Comparison of ENCODE assay signal across 8 cellular contexts in the genomic region with DNA sequence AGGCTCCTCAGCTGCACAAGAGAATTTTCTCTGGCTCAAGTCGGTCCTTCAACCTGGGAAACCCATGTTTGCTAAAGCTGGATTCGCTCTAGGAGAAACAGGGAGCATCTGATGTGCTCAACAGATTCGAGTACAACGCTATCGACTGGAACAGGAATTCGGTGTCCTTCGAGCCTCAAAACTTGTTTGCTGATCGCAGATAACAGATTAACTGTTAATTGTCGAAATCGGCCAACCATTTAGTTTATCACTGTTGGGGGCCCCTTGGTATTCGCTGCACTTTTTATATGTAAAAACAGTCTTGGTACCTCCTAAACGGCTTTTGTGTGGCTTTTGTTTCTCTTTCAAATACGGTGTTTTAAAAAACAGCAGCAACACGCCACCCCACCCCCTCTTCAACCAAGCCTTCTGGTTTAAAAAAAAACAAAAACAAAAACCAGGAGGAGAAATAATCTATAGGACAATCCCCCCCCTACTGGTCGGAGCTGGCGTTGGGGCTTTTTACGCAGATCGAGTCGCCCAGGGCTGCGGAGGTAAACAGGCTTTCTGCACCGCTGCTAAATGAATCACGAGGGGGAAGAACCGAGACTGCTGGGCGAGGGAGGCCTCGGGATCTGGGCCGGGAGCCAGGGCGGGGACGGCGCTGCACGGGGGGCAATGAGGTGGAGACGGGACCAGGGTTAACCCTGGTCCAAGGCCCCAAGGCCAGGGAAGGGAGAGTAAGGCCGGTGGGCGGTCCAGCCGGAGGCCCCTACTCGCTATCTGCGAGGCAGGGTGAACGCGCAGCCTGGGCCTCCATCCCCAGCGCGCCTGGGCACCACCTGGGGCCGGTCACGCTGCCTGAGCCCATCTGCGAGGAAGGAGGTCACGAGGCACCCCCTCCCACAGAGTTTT.
DNase-seq lines count a peak whose midpoint lies in the region; ATAC-seq and TF ChIP-seq lines count a peak whose summit lies in the region.

No MANE protein-coding gene starts in this region.

- DNase-seq in AG10803 (ENCODE audit: low read depth), result peak; percentile 49
- DNase-seq in HuH-7 (ENCODE audit: low spot score), result peak; percentile 82
- DNase-seq in RPMI8226, result peak; percentile 67
- DNase-seq in activated T-helper 2 cell treated with anti-CD3 and anti-CD28 coated beads, Interferon-gamma antibody, Interleukin-2, Interleukin-4, amounts not matched to agents 10 μg/mL and 5 μg/mL and 100 μg/mL, durations not matched to agents 14 hours and 24 hours and 36 hours (ENCODE audit: low spot score), result peak; percentile 80
- DNase-seq in heart left ventricle, result peak in 4 of 5 donors; percentile 34 to 75 (median 46)
- DNase-seq in stimulated activated CD4-positive, alpha-beta T cell treated with anti-CD3 and anti-CD28 coated beads, Interleukin-12 subunit alpha, Interleukin-12 subunit beta, amount 100 ng/mL, for 4 hours, result peak; percentile 62
- DNase-seq in substantia nigra (lab: John Stamatoyannopoulos, UW), result no peak

- peaks cover 10% of the 10 kb centered on the region for H3K36me3 Mint-ChIP-seq in activated T-helper 2 cell treated with anti-CD3 and anti-CD28 coated beads, Interferon-gamma antibody, Interleukin-2, Interleukin-4, amounts not matched to agents 10 μg/mL and 5 μg/mL and 100 μg/mL, durations not matched to agents 14 hours and 24 hours and 36 hours (ENCODE audit: low read depth)

- no peak for TF ChIP-seq POLR2A in heart left ventricle (IDR thresholded peaks at IDR 0.05)

- TF ChIP-seq CTCF in AG10803 (conservative IDR thresholded peaks at IDR 0.05; ENCODE audit: low read length) (peak; percentile 37), heart left ventricle (IDR thresholded peaks at IDR 0.05) (peak in 8 of 12 donors; percentile 15 to 35 (median 23))

- no peaks in the 10 kb centered on the region for H3K27me3 Mint-ChIP-seq in activated T-helper 2 cell treated with anti-CD3 and anti-CD28 coated beads, Interferon-gamma antibody, Interleukin-2, Interleukin-4, amounts not matched to agents 10 μg/mL and 5 μg/mL and 100 μg/mL, durations not matched to agents 14 hours and 24 hours and 36 hours (ENCODE audit: low read depth)

- intact Hi-C loops in activated T-helper 2 cell treated with anti-CD3 and anti-CD28 coated beads, Interferon-gamma antibody, Interleukin-2, Interleukin-4, amounts not matched to agents 10 μg/mL and 5 μg/mL and 100 μg/mL, durations not matched to agents 14 hours and 24 hours and 36 hours (cut with micrococcal nuclease), result loop anchor here (5.0 to 10.0 kb wide), 9 partner anchors 108 to 1362 kb away; no protein-coding TSS in a partner anchor
- intact Hi-C loops in heart left ventricle (cut with DNase I), result loop anchor here in 7 of 10 donors (5.0 to 10.0 kb wide), 11 partner anchors 62 to 435 kb away; a partner anchor contains a TSS

- H3K4me3 ChIP-seq in AG10803 (ENCODE audit: low read length) (no peak overlapping the region), heart left ventricle (peak overlapping the region in 2 of 12 donors; percentile 19 to 43)

- H3K27me3 ChIP-seq in heart left ventricle, result peaks cover 0 to 81% (median 0%) of the 10 kb centered on the region in 9 donors

- H3K4me1 Mint-ChIP-seq in activated T-helper 2 cell treated with anti-CD3 and anti-CD28 coated beads, Interferon-gamma antibody, Interleukin-2, Interleukin-4, amounts not matched to agents 10 μg/mL and 5 μg/mL and 100 μg/mL, durations not matched to agents 14 hours and 24 hours and 36 hours (ENCODE audit: low read depth), result peaks cover 37% of the 10 kb centered on the region

- H3K27ac ChIP-seq in heart left ventricle (peak overlapping the region in 2 of 12 donors; percentile 74 to 76), substantia nigra (ENCODE audit: low read depth, low read length, poor library complexity, severe bottlenecking) (no peak overlapping the region)

- no peaks in the 10 kb centered on the region for H3K36me3 ChIP-seq in heart left ventricle

- ATAC-seq in GM19351 (IDR thresholded peaks at IDR 0.05; ENCODE audit: unreplicated experiment) (peak; percentile 39), heart left ventricle (no peak)

- H3K9me3 ChIP-seq in heart left ventricle, result no peaks in the 10 kb centered on the region

- H3K4me3 Mint-ChIP-seq in activated T-helper 2 cell treated with anti-CD3 and anti-CD28 coated beads, Interferon-gamma antibody, Interleukin-2, Interleukin-4, amounts not matched to agents 10 μg/mL and 5 μg/mL and 100 μg/mL, durations not matched to agents 14 hours and 24 hours and 36 hours (ENCODE audit: low read depth), result peak overlapping the region; percentile 81

- H3K9me3 Mint-ChIP-seq in activated T-helper 2 cell treated with anti-CD3 and anti-CD28 coated beads, Interferon-gamma antibody, Interleukin-2, Interleukin-4, amounts not matched to agents 10 μg/mL and 5 μg/mL and 100 μg/mL, durations not matched to agents 14 hours and 24 hours and 36 hours, result no peaks in the 10 kb centered on the region

- WGBS in heart left ventricle, 4 donors, result 35 to 51% (median 47%) methylated on average over 41 to 44 of the region's 44 CpGs

- peak overlapping the region; percentile 94 for H3K27ac Mint-ChIP-seq in activated T-helper 2 cell treated with anti-CD3 and anti-CD28 coated beads, Interferon-gamma antibody, Interleukin-2, Interleukin-4, amounts not matched to agents 10 μg/mL and 5 μg/mL and 100 μg/mL, durations not matched to agents 14 hours and 24 hours and 36 hours

- H3K4me1 ChIP-seq in heart left ventricle, result peaks cover 0 to 56% (median 19%) of the 10 kb centered on the region in 12 donors

Comparison
In these comparisons a context has a peak if more than half of its experiments do, and no peak if none do; other contexts are left out.
1. DNase-seq: peak in AG10803 (single experiment), HuH-7 (single experiment), RPMI8226 (single experiment), activated T-helper 2 cell treated with anti-CD3 and anti-CD28 coated beads, Interferon-gamma antibody, Interleukin-2, Interleukin-4, amounts not matched to agents 10 μg/mL and 5 μg/mL and 100 μg/mL, durations not matched to agents 14 hours and 24 hours and 36 hours (single experiment), heart left ventricle (4 of 5) and stimulated activated CD4-positive, alpha-beta T cell treated with anti-CD3 and anti-CD28 coated beads, Interleukin-12 subunit alpha, Interleukin-12 subunit beta, amount 100 ng/mL, for 4 hours (single experiment); none in substantia nigra (0 of 49).